8 cellular contexts compared by ENCODE assay signal in the genomic region with DNA sequence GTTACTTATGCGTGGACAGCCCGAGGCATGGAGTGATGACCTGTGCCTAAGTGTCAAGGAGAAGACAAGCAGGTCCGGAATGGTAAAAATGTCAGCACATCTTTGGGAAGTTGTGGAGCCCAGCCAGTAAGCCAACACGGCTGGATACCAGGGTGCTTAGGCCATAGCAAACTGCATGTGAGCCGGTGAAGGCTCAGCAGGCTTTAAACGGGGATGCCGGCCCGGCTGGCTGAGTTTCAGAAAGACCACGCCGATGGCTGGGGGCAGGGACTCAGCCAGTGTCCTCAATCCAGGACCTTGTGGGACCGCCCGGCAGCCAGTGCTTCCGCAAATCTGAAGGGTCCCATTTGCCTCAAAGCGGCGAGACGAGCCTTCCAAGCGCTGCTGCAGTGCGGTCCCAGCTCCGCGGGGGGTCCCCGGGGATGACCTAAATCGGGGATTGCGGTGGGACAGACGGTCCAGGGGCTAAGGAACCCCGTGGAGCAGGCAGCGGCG. TPM values are rescaled to one million over a fixed set of nuclear protein-coding genes. Genes with fewer than 3 reads are reported as not detected.
DNase-seq lines count a peak whose midpoint lies in the region; ATAC-seq and TF ChIP-seq lines count a peak whose summit lies in the region.

No MANE protein-coding gene starts in this region.

- no peak for ATAC-seq in CD8-positive, alpha-beta T cell
- ATAC-seq in WTC11 (peak; percentile 4; the same call in 1 of the 2 replicates), heart left ventricle (peak in 1 of 4 donors; percentile 3), HG02610 (IDR thresholded peaks at IDR 0.05; ENCODE audit: unreplicated experiment) (no peak), HG02973 (IDR thresholded peaks at IDR 0.05; ENCODE audit: unreplicated experiment) (no peak), HG03095 (IDR thresholded peaks at IDR 0.05; ENCODE audit: unreplicated experiment) (no peak), GM18868 (IDR thresholded peaks at IDR 0.05; ENCODE audit: unreplicated experiment) (no peak)

- WGBS in heart left ventricle, 4 donors: 12 to 24% (median 20%) methylated on average over 25 to 27 of the region's 27 CpGs

- peaks cover 47% of the 10 kb centered on the region for H3K27me3 Mint-ChIP-seq in CD8-positive, alpha-beta T cell (ENCODE audit: low read depth)
- H3K27me3 Mint-ChIP-seq in WTC11 (ENCODE audit: low read depth) (peaks cover 31% of the 10 kb centered on the region), progenitor cell of endocrine pancreas (peaks cover 13% of the 10 kb centered on the region)

- no peaks in the 10 kb centered on the region for H3K36me3 ChIP-seq in CD8-positive, alpha-beta T cell (ENCODE audit: insufficient read depth, low read length)
- no peaks in the 10 kb centered on the region for H3K36me3 ChIP-seq in heart left ventricle

- peaks cover 10% of the 10 kb centered on the region for H3K27me3 ChIP-seq in CD8-positive, alpha-beta T cell (ENCODE audit: insufficient read depth, low read length)
- H3K27me3 ChIP-seq in heart left ventricle: peaks cover 0 to 23% (median 0%) of the 10 kb centered on the region in 9 donors

- POLR2A ChIA-PET in CD8-positive, alpha-beta T cell (lab: Charles Lee): no interaction called here
- POLR2A ChIA-PET in WTC11 (lab: Charles Lee): no interaction called here

- H3K27ac Mint-ChIP-seq in CD8-positive, alpha-beta T cell: no peak overlapping the region
- H3K27ac Mint-ChIP-seq in WTC11: no peak overlapping the region
- H3K27ac Mint-ChIP-seq in progenitor cell of endocrine pancreas: peak overlapping the region; percentile 87

- no peaks in the 10 kb centered on the region for H3K9me3 Mint-ChIP-seq in CD8-positive, alpha-beta T cell
- H3K9me3 Mint-ChIP-seq in WTC11 (peaks cover 15% of the 10 kb centered on the region), progenitor cell of endocrine pancreas (ENCODE audit: low read depth) (peaks cover 3% of the 10 kb centered on the region)

- H3K4me1 ChIP-seq in CD8-positive, alpha-beta T cell (ENCODE audit: insufficient read depth, low read length): no peaks in the 10 kb centered on the region
- peaks cover 0 to 40% (median 23%) of the 10 kb centered on the region in 12 donors for H3K4me1 ChIP-seq in heart left ventricle

- no peak overlapping the region for H3K27ac ChIP-seq in CD8-positive, alpha-beta T cell (ENCODE audit: low read depth, low read length)
- H3K27ac ChIP-seq in heart left ventricle: peak overlapping the region in 10 of 12 donors; percentile 60 to 87 (median 79)

- no peak for DNase-seq in CD8-positive, alpha-beta T cell
- DNase-seq in WTC11 (ENCODE audit: low spot score): peak; percentile 59
- DNase-seq in heart left ventricle: peak in 2 of 5 donors; percentile 25 to 40
- DNase-seq in progenitor cell of endocrine pancreas (ENCODE audit: low spot score, unreplicated experiment): no peak

- intact Hi-C loops in CD8-positive, alpha-beta T cell (cut with DNase I, micrococcal nuclease): no loop called here
- intact Hi-C loops in heart left ventricle (cut with DNase I): loop anchor here in 6 of 10 donors (1.0 to 10.0 kb wide), 9 partner anchors 58 to 358 kb away; no protein-coding TSS in a partner anchor

- H3K4me3 ChIP-seq in CD8-positive, alpha-beta T cell (ENCODE audit: low read depth, low read length): no peak overlapping the region
- H3K4me3 ChIP-seq in heart left ventricle: peak overlapping the region; percentile 53 to 94 (median 66)

- H3K9me3 ChIP-seq in CD8-positive, alpha-beta T cell (ENCODE audit: low read length): no peaks in the 10 kb centered on the region
- peaks cover 0 to 21% (median 2%) of the 10 kb centered on the region in 12 donors for H3K9me3 ChIP-seq in heart left ventricle

- H3K36me3 Mint-ChIP-seq in CD8-positive, alpha-beta T cell: no peaks in the 10 kb centered on the region
- H3K36me3 Mint-ChIP-seq in WTC11 (no peaks in the 10 kb centered on the region), progenitor cell of endocrine pancreas (ENCODE audit: insufficient read depth) (no peaks in the 10 kb centered on the region)

- TF ChIP-seq CTCF in CD8-positive, alpha-beta T cell (IDR thresholded peaks at IDR 0.05): no peak
- TF ChIP-seq CTCF in WTC11 (IDR thresholded peaks at IDR 0.05): no peak
- TF ChIP-seq CTCF in heart left ventricle (IDR thresholded peaks at IDR 0.05): no peak
- TF ChIP-seq CTCF in progenitor cell of endocrine pancreas (IDR thresholded peaks at IDR 0.05; ENCODE audit: unreplicated experiment): no peak

- peak overlapping the region; percentile 79 for H3K4me3 Mint-ChIP-seq in CD8-positive, alpha-beta T cell
- H3K4me3 Mint-ChIP-seq in WTC11: peak overlapping the region; percentile 97
- H3K4me3 Mint-ChIP-seq in progenitor cell of endocrine pancreas (ENCODE audit: low read depth): peak overlapping the region; percentile 85

- CTCF ChIA-PET in CD8-positive, alpha-beta T cell (lab: Charles Lee): no interaction called here
- CTCF ChIA-PET in WTC11 (lab: Charles Lee): no interaction called here

- H3K4me1 Mint-ChIP-seq in CD8-positive, alpha-beta T cell (ENCODE audit: low read depth): peaks cover 14% of the 10 kb centered on the region
- H3K4me1 Mint-ChIP-seq in WTC11 (peaks cover 32% of the 10 kb centered on the region), progenitor cell of endocrine pancreas (ENCODE audit: low read depth) (peaks cover 19% of the 10 kb centered on the region)

- no peak for TF ChIP-seq POLR2A in heart left ventricle (IDR thresholded peaks at IDR 0.05)

TF ChIP-seq in WTC11, 78 proteins besides CTCF, POLR2A, EP300 and RAD21:
- TF ChIP-seq, protein P1, sequence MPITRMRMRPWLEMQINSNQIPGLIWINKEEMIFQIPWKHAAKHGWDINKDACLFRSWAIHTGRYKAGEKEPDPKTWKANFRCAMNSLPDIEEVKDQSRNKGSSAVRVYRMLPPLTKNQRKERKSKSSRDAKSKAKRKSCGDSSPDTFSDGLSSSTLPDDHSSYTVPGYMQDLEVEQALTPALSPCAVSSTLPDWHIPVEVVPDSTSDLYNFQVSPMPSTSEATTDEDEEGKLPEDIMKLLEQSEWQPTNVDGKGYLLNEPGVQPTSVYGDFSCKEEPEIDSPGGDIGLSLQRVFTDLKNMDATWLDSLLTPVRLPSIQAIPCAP (CRISPR knock-in tag; IDR thresholded peaks at IDR 0.05): no peak
- TF ChIP-seq ZNF423 (CRISPR knock-in tag; IDR thresholded peaks at IDR 0.05): peak; percentile 47
TF ChIP-seq in WTC11: peak in this region for 1.

RNA-seq across cellular contexts. Expression of gene AGAP1, which starts 0.9 kb away (rescaled TPM):
- 1 to 10 TPM; 4.5 to 5.1 TPM for total RNA-seq in CD8-positive, alpha-beta T cell
- total RNA-seq in WTC11 (2021): 46.2 to 49.3 TPM (median 49.1 TPM) in 3 replicates
- 10 to 100 TPM; 16.3 to 21.6 (median 19.3) TPM for total RNA-seq in heart left ventricle
- 10 to 100 TPM in 1 of 2 donors, 1 to 10 TPM in 1; 5.9 to 11.9 TPM for polyA plus RNA-seq in heart left ventricle
- 43.3 and 47.2 TPM in 2 replicates for total RNA-seq in progenitor cell of endocrine pancreas

Comparison
In these comparisons a context has a peak if more than half of its experiments do, and no peak if none do; other contexts are left out.
1. intact Hi-C loops: an anchor here in heart left ventricle (1.0 to 10.0 kb wide); none called in CD8-positive, alpha-beta T cell.